10 cellular contexts compared by ENCODE assay signal in genomic region chr3:38458796-38459498, GRCh38. TPM values are rescaled to one million over a fixed set of nuclear protein-coding genes. Genes with fewer than 3 reads are reported as not detected.
A peak's percentile ranks its signal among the peaks of the same experiment; 100 is the strongest.
DNase-seq lines count a peak whose midpoint lies in the region; ATAC-seq and TF ChIP-seq lines count a peak whose summit lies in the region.
"Had no signal": no experiment of that assay in that cellular context is flagged by ENCODE, and none has a peak within 500 bp of the region (broad histone marks: within the 10 kb centered on the region; RNA-seq: fewer than 3 reads in every experiment).

No MANE protein-coding gene starts in this region.

- in situ Hi-C loops in astrocyte of the cerebellum (cut with HindIII; ENCODE audit: low sequenced_read_pairs), result no loop called here

- H3K9me3 ChIP-seq in right cardiac atrium (ENCODE audit: control insufficient read depth, low read length) (no peaks in the 10 kb centered on the region), stomach smooth muscle (ENCODE audit: control insufficient read depth in 2 of 2, low read length in 2 of 2) (no peaks in the 10 kb centered on the region)

- H3K9me3 Mint-ChIP-seq in HFFc6, result no peaks in the 10 kb centered on the region
- H3K9me3 Mint-ChIP-seq: activated naive CD4-positive, alpha-beta T cell treated with anti-CD3 and anti-CD28 coated beads, Interleukin-2, amount 50 U/mL, for 24 hours had no signal

- H3K36me3 Mint-ChIP-seq in HFFc6 (ENCODE audit: low read depth), result no peaks in the 10 kb centered on the region
- H3K36me3 Mint-ChIP-seq: activated naive CD4-positive, alpha-beta T cell treated with anti-CD3 and anti-CD28 coated beads, Interleukin-2, amount 50 U/mL, for 24 hours had no signal

- no peak overlapping the region for H3K4me3 Mint-ChIP-seq in HFFc6
- H3K4me3 Mint-ChIP-seq: activated naive CD4-positive, alpha-beta T cell treated with anti-CD3 and anti-CD28 coated beads, Interleukin-2, amount 50 U/mL, for 24 hours had no signal

- peak overlapping the region in 1 of 2 donors; percentile 21 for H3K9ac ChIP-seq in stomach smooth muscle (ENCODE audit: low read length in 2 of 2)

- intact Hi-C loops in right cardiac atrium (cut with DNase I), result no loop called here

- ATAC-seq in right cardiac atrium, result peak; percentile 46 to 61
- no peak for ATAC-seq in HG02798 (IDR thresholded peaks at IDR 0.05; ENCODE audit: poor library complexity, unreplicated experiment)

- no peak overlapping the region for H3K27ac ChIP-seq in right cardiac atrium (ENCODE audit: low read length)
- H3K27ac ChIP-seq in stomach smooth muscle (ENCODE audit: low read length), result peak overlapping the region; percentile 6

- no peaks in the 10 kb centered on the region; the same call in 1 of the 2 replicates for H3K27me3 Mint-ChIP-seq in HFFc6 (ENCODE audit: insufficient read depth)
- H3K27me3 Mint-ChIP-seq: activated naive CD4-positive, alpha-beta T cell treated with anti-CD3 and anti-CD28 coated beads, Interleukin-2, amount 50 U/mL, for 24 hours had no signal

- H3K4me1 ChIP-seq in right cardiac atrium (ENCODE audit: control insufficient read depth, insufficient read depth, low read length) (peaks cover 20% of the 10 kb centered on the region), stomach smooth muscle (ENCODE audit: control insufficient read depth, insufficient read depth, low read length) (peaks cover 48% of the 10 kb centered on the region)

- no peaks in the 10 kb centered on the region for H3K27me3 ChIP-seq in right cardiac atrium (ENCODE audit: control insufficient read depth, insufficient read depth)
- H3K27me3 ChIP-seq in stomach smooth muscle (ENCODE audit: control insufficient read depth in 1 of 2, insufficient read depth in 2 of 2, low read length in 2 of 2), result no peaks in the 10 kb centered on the region

- no peak overlapping the region for H3K27ac Mint-ChIP-seq in HFFc6
- H3K27ac Mint-ChIP-seq: activated naive CD4-positive, alpha-beta T cell treated with anti-CD3 and anti-CD28 coated beads, Interleukin-2, amount 50 U/mL, for 24 hours had no signal

- no peaks in the 10 kb centered on the region for H3K36me3 ChIP-seq in stomach smooth muscle (ENCODE audit: control insufficient read depth in 2 of 2, insufficient read depth in 2 of 2, low read length in 2 of 2)

- 53% methylated on average over 13 of the region's 13 CpGs for WGBS in right cardiac atrium

- H3K4me1 Mint-ChIP-seq in HFFc6 (ENCODE audit: low read depth), result peaks cover 5% of the 10 kb centered on the region; the same call in 1 of the 2 replicates

- TF ChIP-seq CTCF in astrocyte of the cerebellum (IDR thresholded peaks at IDR 0.05; ENCODE audit: low read depth, low read length, missing control alignments) (no peak), HFFc6 (IDR thresholded peaks at IDR 0.05) (no peak)

- DNase-seq in HK-2 (ENCODE audit: unreplicated experiment) (peak; percentile 56), astrocyte of the cerebellum (ENCODE audit: low read depth) (peak; percentile 31), right cardiac atrium (peak; percentile 40 to 73 (median 68)), HFFc6 (no peak), SK-N-DZ (ENCODE audit: low spot score) (no peak), MV-4-11 (lab: John Stamatoyannopoulos, UW) (no peak)
- DNase-seq: stimulated activated CD4-positive, alpha-beta T cell treated with anti-CD3 and anti-CD28 coated beads, Interleukin-1b, Interleukin-23, amount 100 ng/mL, for 48 hours had no signal

- no peak overlapping the region for H3K4me3 ChIP-seq in astrocyte of the cerebellum (ENCODE audit: low read depth, low read length)
- no peak overlapping the region for H3K4me3 ChIP-seq in right cardiac atrium (ENCODE audit: low read length)
- H3K4me3 ChIP-seq in stomach smooth muscle (ENCODE audit: low read length in 2 of 2), result peak overlapping the region in 1 of 2 donors; percentile 54

RNA-seq across cellular contexts. Expression of gene ACVR2B, which starts 5.3 kb away (rescaled TPM):
- total RNA-seq in right cardiac atrium, result 1 to 10 TPM; 5.0 to 6.2 (median 5.7) TPM
- polyA plus RNA-seq in right cardiac atrium, result 1.7 TPM
- total RNA-seq in HFFc6 (2021; fragmentation: NEBNext Ultra II Directional; extraction: Animal tissue kit (Norgen Biotek cat#: 25700)), result 1 to 10 TPM; 1.1 to 1.6 (median 1.3) TPM
- polyA plus RNA-seq in SK-N-DZ (2014; cell fraction: cytosol; rRNA removed), result 16.8 and 18.0 TPM in 2 replicates
- 10.3 and 11.3 TPM in 2 replicates for polyA plus RNA-seq in SK-N-DZ (2014; cell fraction: nucleus; rRNA removed)

RNA-seq across cellular contexts. Expression of gene EXOG, which starts 37.2 kb away (rescaled TPM):
- total RNA-seq in right cardiac atrium, result 10 to 100 TPM; 19.4 to 27.7 (median 24.6) TPM
- 22.4 TPM for polyA plus RNA-seq in right cardiac atrium
- 10 to 100 TPM; 13.9 to 18.8 (median 15.4) TPM for total RNA-seq in HFFc6 (2021; fragmentation: NEBNext Ultra II Directional; extraction: Animal tissue kit (Norgen Biotek cat#: 25700))
- 11.2 and 17.1 TPM in 2 replicates for polyA plus RNA-seq in SK-N-DZ (2014; cell fraction: cytosol; rRNA removed)
- 19.2 and 21.4 TPM in 2 replicates for polyA plus RNA-seq in SK-N-DZ (2014; cell fraction: nucleus; rRNA removed)

Comparison
In these comparisons a context has a peak if more than half of its experiments do, and no peak if none do; other contexts are left out.
1. DNase-seq: peak in HK-2 (single experiment), astrocyte of the cerebellum (single experiment) and right cardiac atrium (3 of 3); none in HFFc6 (single experiment), SK-N-DZ (single experiment) and MV-4-11 (single experiment).